11 cellular contexts compared by ENCODE assay signal in genomic region chr11:8777907-8778767, GRCh38.
A peak's percentile ranks its signal among the peaks of the same experiment; 100 is the strongest.
DNase-seq lines count a peak whose midpoint lies in the region; ATAC-seq lines count a peak whose summit lies in the region.
"Had no signal": no experiment of that assay in that cellular context is flagged by ENCODE, and none has a peak within 500 bp of the region (broad histone marks: within the 10 kb centered on the region; RNA-seq: fewer than 3 reads in every experiment).

No MANE protein-coding gene starts in this region.

- DNase-seq in NCI-H69 (lab: John Stamatoyannopoulos, UW) (peak; percentile 35), Right ventricle myocardium superior (peak; percentile 84), sciatic nerve (ENCODE audit: low spot score) (no peak), LoVo (ENCODE audit: low spot score) (no peak), SW 1271 (lab: John Stamatoyannopoulos, UW) (no peak), NCI-H524 treated with DMSO at 0.1 percent for 48 hours (lab: John Stamatoyannopoulos, UW) (no peak), GM19238 (ENCODE audit: insufficient read length, low spot score) (no peak)
- DNase-seq: activated CD4-positive, alpha-beta T cell treated with anti-CD3 and anti-CD28 coated beads, Interleukin-2, amount 50 U/mL, for 1 hour; DMS153; NCI-H1930 had no signal

- intact Hi-C loops in Right ventricle myocardium superior (cut with DNase I), result no loop called here
- intact Hi-C loops in sciatic nerve (cut with DNase I), result no loop called here

- peak; percentile 71 for ATAC-seq in GM18498 (IDR thresholded peaks at IDR 0.05; ENCODE audit: unreplicated experiment)
- peak; percentile 90 for ATAC-seq in Right ventricle myocardium superior (ENCODE audit: poor library complexity)
- ATAC-seq in sciatic nerve, result peak; percentile 54

Comparison
In these comparisons a context has a peak if more than half of its experiments do, and no peak if none do; other contexts are left out.
1. DNase-seq: peak in NCI-H69 (single experiment) and Right ventricle myocardium superior (single experiment); none in sciatic nerve (single experiment), LoVo (single experiment), SW 1271 (0 of 2), NCI-H524 treated with DMSO at 0.1 percent for 48 hours (single experiment) and GM19238 (single experiment).
2. Peak in every context shown above with its lines, with median percentiles within 50 percentile points of each other: ATAC-seq.